In the genomic region with DNA sequence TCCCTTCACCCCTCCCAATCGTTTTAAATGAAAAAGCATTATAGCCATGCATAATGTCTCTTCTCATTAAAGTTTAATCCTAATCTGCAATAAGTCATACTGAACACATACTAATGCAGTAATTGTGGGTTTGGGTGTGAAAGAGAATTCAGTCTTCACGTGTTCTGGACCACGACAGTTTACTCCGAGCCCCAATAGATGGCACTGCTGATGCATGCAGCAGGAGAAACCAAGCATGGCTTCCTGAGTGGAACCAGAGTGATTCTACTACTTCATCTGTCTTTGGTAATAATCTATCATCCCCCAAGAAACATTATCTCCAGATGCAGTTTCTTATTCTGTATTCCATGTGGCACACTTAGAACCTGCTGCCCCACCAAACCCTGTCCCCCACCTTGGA, we compare ENCODE assay signal across 10 cellular contexts. TPM values are rescaled to one million over a fixed set of nuclear protein-coding genes. Genes with fewer than 3 reads are reported as not detected.
DNase-seq lines count a peak whose midpoint lies in the region; TF ChIP-seq lines count a peak whose summit lies in the region.
"Had no signal": no experiment of that assay in that cellular context is flagged by ENCODE, and none has a peak within 500 bp of the region (broad histone marks: within the 10 kb centered on the region; RNA-seq: fewer than 3 reads in every experiment).

No MANE protein-coding gene starts in this region.

- H3K27ac ChIP-seq in osteoblast (ENCODE audit: low read depth, low read length) (no peak overlapping the region), coronary artery (no peak overlapping the region)

- H3K36me3 ChIP-seq in osteoblast (ENCODE audit: insufficient read depth, low read length): no peaks in the 10 kb centered on the region

- no peaks in the 10 kb centered on the region for H3K9me3 ChIP-seq in osteoblast (ENCODE audit: low read depth, low read length)

- peaks cover 7% of the 10 kb centered on the region for H3K4me1 ChIP-seq in osteoblast (ENCODE audit: insufficient read depth, low read length)

- peak overlapping the region; percentile 74 for H2AFZ ChIP-seq in osteoblast (ENCODE audit: low read length)

- TF ChIP-seq CTCF in epithelial cell of esophagus (IDR thresholded peaks at IDR 0.05; ENCODE audit: insufficient read depth, low read depth, low read length, missing control alignments) (peak; percentile 34), osteoblast (IDR thresholded peaks at IDR 0.05; ENCODE audit: extremely low read depth, low read depth, low read length) (peak; percentile 60), coronary artery (IDR thresholded peaks at IDR 0.05) (no peak)

- H3K79me2 ChIP-seq in osteoblast (ENCODE audit: insufficient read depth, low read length): no peaks in the 10 kb centered on the region

- DNase-seq in DMS53 (lab: John Stamatoyannopoulos, UW) (peak; percentile 66), DMS53 treated with DMSO at 0.1 percent for 48 hours (lab: John Stamatoyannopoulos, UW; ENCODE audit: unreplicated experiment) (no peak), NAMALWA (ENCODE audit: low spot score) (peak; percentile 16), epithelial cell of esophagus (ENCODE audit: low read depth) (peak; percentile 14), osteoblast (ENCODE audit: insufficient read length, low spot score, missing footprints) (no peak), NCI-H2107 treated with DMSO at 0.1 percent for 48 hours (lab: John Stamatoyannopoulos, UW; ENCODE audit: unreplicated experiment) (no peak), coronary artery (ENCODE audit: low spot score) (no peak), NCI-H2227 treated with DMSO at 0.1 percent for 48 hours (lab: John Stamatoyannopoulos, UW) (no peak)
- DNase-seq: trophoblast cell had no signal

- peak overlapping the region; percentile 16 for H3K4me2 ChIP-seq in osteoblast (ENCODE audit: insufficient read depth, low read length)

- no peaks in the 10 kb centered on the region for H3K27me3 ChIP-seq in osteoblast (ENCODE audit: insufficient read depth, low read length)

- no peak overlapping the region for H3K4me3 ChIP-seq in epithelial cell of esophagus (ENCODE audit: low read length)
- H3K4me3 ChIP-seq in osteoblast (ENCODE audit: insufficient read depth, low read length): no peak overlapping the region
- no peak overlapping the region for H3K4me3 ChIP-seq in coronary artery

- H4K20me1 ChIP-seq in osteoblast (ENCODE audit: insufficient read depth, low read length): no peaks in the 10 kb centered on the region

RNA-seq across cellular contexts. Expression of a gene that starts 47.0 kb away (rescaled TPM):
- 8.3 and 11.2 TPM in 2 replicates for total RNA-seq in osteoblast
- total RNA-seq: A673 had no signal

Comparison
In these comparisons a context has a peak if more than half of its experiments do, and no peak if none do; other contexts are left out.
1. DNase-seq: peak in DMS53 (single experiment), NAMALWA (single experiment) and epithelial cell of esophagus (single experiment); none in DMS53 treated with DMSO at 0.1 percent for 48 hours (single experiment), osteoblast (single experiment), NCI-H2107 treated with DMSO at 0.1 percent for 48 hours (single experiment), coronary artery (single experiment) and NCI-H2227 treated with DMSO at 0.1 percent for 48 hours (single experiment).